ENCODE assay signal across 8 cellular contexts in the genomic region with DNA sequence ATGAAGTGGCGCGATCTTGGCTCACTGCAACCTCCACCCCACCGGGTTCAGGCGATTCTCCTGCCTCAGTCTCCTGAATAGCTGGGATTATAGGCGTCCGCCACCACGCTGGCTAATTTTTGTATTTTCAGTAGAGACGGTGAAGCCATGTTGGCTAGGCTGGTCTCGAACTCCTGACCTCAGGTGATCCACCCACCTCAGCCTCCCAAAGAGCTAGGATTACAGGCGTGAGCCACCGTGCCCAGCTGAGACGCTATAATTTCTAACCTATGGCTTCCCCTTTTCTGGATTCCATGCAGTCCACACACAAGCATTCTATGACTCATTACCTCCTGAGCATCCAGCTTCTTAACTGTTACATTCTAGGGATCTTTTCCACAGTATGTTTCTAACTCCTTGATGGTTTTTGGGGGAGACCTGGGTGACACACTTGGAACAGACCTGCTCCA. TPM values are rescaled to one million over a fixed set of nuclear protein-coding genes. Genes with fewer than 3 reads are reported as not detected.
DNase-seq lines count a peak whose midpoint lies in the region; ATAC-seq, FAIRE-seq and TF ChIP-seq lines count a peak whose summit lies in the region.

No MANE protein-coding gene starts in this region.

- H3K27ac ChIP-seq in AG04450 (ENCODE audit: low read depth, low read length) (peak overlapping the region; percentile 95), kidney (ENCODE audit: low read depth in 2 of 2, low read length in 2 of 2) (peak overlapping the region; percentile 35 to 78), A673 (ENCODE audit: low read depth, low read length, poor library complexity, severe bottlenecking) (no peak overlapping the region)

- DNase-seq in AG04450 (ENCODE audit: low read depth, low spot score) (no peak), HTR-8/SVneo (ENCODE audit: insufficient read length, low spot score) (no peak), adipocyte (ENCODE audit: low read depth) (peak; percentile 78), kidney (no peak), A673 (ENCODE audit: low spot score) (no peak)
- DNase-seq in activated CD8-positive, alpha-beta memory T cell treated with anti-CD3 and anti-CD28 coated beads for 24 hours = no peak

- H3K4me1 ChIP-seq in adipocyte (ENCODE audit: control insufficient read depth, insufficient read depth, low read length) (peaks cover 41% of the 10 kb centered on the region), kidney (ENCODE audit: control insufficient read depth in 1 of 2, insufficient read depth in 1 of 2, low read depth in 1 of 2, low read length in 2 of 2) (peaks cover 0 to 2% of the 10 kb centered on the region in 2 donors), A673 (ENCODE audit: insufficient read depth, low read length, poor library complexity, severe bottlenecking) (no peaks in the 10 kb centered on the region)

- H3K36me3 ChIP-seq in adipocyte (ENCODE audit: control insufficient read depth, insufficient read depth, low read length, severe bottlenecking) (peaks cover 5% of the 10 kb centered on the region), kidney (ENCODE audit: control insufficient read depth in 1 of 2, insufficient read depth in 2 of 2, low read length in 2 of 2) (no peaks in the 10 kb centered on the region), A673 (ENCODE audit: insufficient read depth, low read length, poor library complexity, severe bottlenecking) (peaks cover 14% of the 10 kb centered on the region)

- no peaks in the 10 kb centered on the region for H3K9me3 ChIP-seq in AG04450 (ENCODE audit: control insufficient read depth, insufficient read depth, low read length)
- no peaks in the 10 kb centered on the region for H3K9me3 ChIP-seq in adipocyte (ENCODE audit: control insufficient read depth, low read length)
- no peaks in the 10 kb centered on the region for H3K9me3 ChIP-seq in kidney (ENCODE audit: control insufficient read depth in 1 of 2, low read length in 2 of 2)
- H3K9me3 ChIP-seq in A673 (ENCODE audit: low read depth, low read length, poor library complexity, severe bottlenecking) = no peaks in the 10 kb centered on the region

- no peak overlapping the region for H3K4me3 ChIP-seq in AG04450 (ENCODE audit: low read depth, low read length)
- no peak overlapping the region for H3K4me3 ChIP-seq in adipocyte (ENCODE audit: low read length)
- H3K4me3 ChIP-seq in kidney (ENCODE audit: low read length in 2 of 2) = no peak overlapping the region
- no peak overlapping the region for H3K4me3 ChIP-seq in A673 (ENCODE audit: low read depth, low read length, poor library complexity, severe bottlenecking)

- POLR2A ChIA-PET in AG04450 (lab: Yijun Ruan, JAX) (interaction anchor here (0.6 to 1.5 kb wide), 10 partner anchors 11 to 339 kb away, joined by 3 to 11 read pairs (median 6); a partner anchor contains a TSS), A673 (lab: Charles Lee; ENCODE audit: low non-redundant PET) (no interaction called here)

- no TSS peak for BruUV-seq in A673 (replicated peaks; lab: Mats Ljungman, UMichigan)

- TF ChIP-seq CTCF in AG04450 (IDR thresholded peaks at IDR 0.05; ENCODE audit: low read depth, low read length) (no peak), kidney (IDR thresholded peaks at IDR 0.05; ENCODE audit: borderline replicate concordance, extremely low read depth, insufficient read depth) (no peak), A673 (conservative IDR thresholded peaks at IDR 0.05; ENCODE audit: low read depth, low read length) (no peak)

- no peak for ATAC-seq in GM18907 (IDR thresholded peaks at IDR 0.05; ENCODE audit: unreplicated experiment)
- no peak for ATAC-seq in GM18520 (IDR thresholded peaks at IDR 0.05; ENCODE audit: unreplicated experiment)

- FAIRE-seq in HTR-8/SVneo (lab: Jason Lieb, UNC) = peak; percentile 31
- no peak for FAIRE-seq in kidney (lab: Jason Lieb, UNC)

- intact Hi-C loops in kidney (cut with DNase I) = no loop called here
- intact Hi-C loops in A673 (cut with micrococcal nuclease; ENCODE audit: unreplicated experiment) = no loop called here

- H3K27me3 ChIP-seq in AG04450 (ENCODE audit: control insufficient read depth, insufficient read depth, low read length) = no peaks in the 10 kb centered on the region
- no peaks in the 10 kb centered on the region for H3K27me3 ChIP-seq in adipocyte (replicated peaks; ENCODE audit: control insufficient read depth, insufficient read depth, low read length)
- no peaks in the 10 kb centered on the region for H3K27me3 ChIP-seq in A673 (replicated peaks; ENCODE audit: insufficient read depth, low read depth, low read length, poor library complexity)

- H3K9ac ChIP-seq in adipocyte (ENCODE audit: low read length) (peak overlapping the region; percentile 27), kidney (ENCODE audit: low read length in 2 of 2) (no peak overlapping the region)

- CTCF ChIA-PET in AG04450 (lab: Charles Lee) (interaction anchor here (1.5 to 2.2 kb wide), 2 partner anchors 33 to 61 kb away, joined by 3 to 16 read pairs; no protein-coding TSS in a partner anchor), A673 (lab: Charles Lee) (no interaction called here)

RNA-seq across cellular contexts. Expression of a gene that starts 11.9 kb away (rescaled TPM):
- polyA plus RNA-seq in AG04450 (2011; rRNA removed) (90.9 and 121 TPM in 2 replicates), kidney (ENCODE audit: insufficient read depth, low read depth, low replicate concordance) (21.0 TPM)
- 58.2 and 120 TPM in 2 replicates for polyA minus RNA-seq in AG04450 (2011; rRNA and poly(A)+ RNA removed)
- total RNA-seq in kidney (64.3 TPM), A673 (2021) (108 and 110 TPM in 2 replicates)

RNA-seq across cellular contexts. Expression of a gene that starts 53.6 kb away (rescaled TPM):
- 4,621 and 5,651 TPM in 2 replicates for polyA plus RNA-seq in AG04450 (2011; rRNA removed)
- 1,051 and 1,085 TPM in 2 replicates for polyA minus RNA-seq in AG04450 (2011; rRNA and poly(A)+ RNA removed)
- 1,610 TPM for total RNA-seq in kidney
- 2,277 TPM for polyA plus RNA-seq in kidney (ENCODE audit: insufficient read depth, low read depth, low replicate concordance)
- 2,146 and 2,488 TPM in 2 replicates for total RNA-seq in A673 (2021)
